In the genomic region with DNA sequence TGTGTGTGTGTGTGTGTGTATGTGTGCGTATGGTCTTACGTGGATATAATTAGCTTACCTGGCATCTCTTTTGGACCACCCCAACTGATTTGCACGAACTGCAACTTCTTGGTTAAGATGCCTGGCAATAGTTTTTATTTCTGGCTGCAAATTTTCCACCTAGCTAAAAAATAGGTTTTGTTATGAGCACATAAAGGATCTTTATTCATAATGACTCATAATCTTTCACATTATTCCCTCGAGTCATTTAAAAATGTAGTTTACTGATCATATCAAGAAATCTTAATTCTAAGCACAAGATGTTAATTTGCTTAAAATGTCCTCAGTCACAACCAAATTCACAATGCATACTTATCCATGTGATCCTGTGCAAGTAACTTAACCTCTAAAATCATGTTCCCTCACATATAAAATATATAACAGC, we compare ENCODE assay signal across 8 cellular contexts. TPM values are rescaled to one million over a fixed set of nuclear protein-coding genes. Genes with fewer than 3 reads are reported as not detected.
DNase-seq lines count a peak whose midpoint lies in the region; ATAC-seq and TF ChIP-seq lines count a peak whose summit lies in the region.

No MANE protein-coding gene starts in this region.

- H3K4me1 Mint-ChIP-seq in T-helper 2 cell treated with Interferon-gamma antibody and Interleukin-4, amounts not matched to agents 5 μg/mL and 100 μg/mL, for 36 hours (ENCODE audit: low read depth), result peaks cover 31% of the 10 kb centered on the region

- ATAC-seq in gastrocnemius medialis (no peak), HG03039 (IDR thresholded peaks at IDR 0.05; ENCODE audit: unreplicated experiment) (no peak)

- H3K27ac Mint-ChIP-seq in T-helper 2 cell treated with Interferon-gamma antibody and Interleukin-4, amounts not matched to agents 5 μg/mL and 100 μg/mL, for 36 hours, result peak overlapping the region; percentile 98

- H3K36me3 Mint-ChIP-seq in T-helper 2 cell treated with Interferon-gamma antibody and Interleukin-4, amounts not matched to agents 5 μg/mL and 100 μg/mL, for 36 hours (ENCODE audit: low read depth), result peaks cover 28% of the 10 kb centered on the region

- H3K36me3 ChIP-seq in fibroblast of lung (ENCODE audit: control insufficient read depth, insufficient read depth, low read length), result peaks cover 2% of the 10 kb centered on the region
- H3K36me3 ChIP-seq in gastrocnemius medialis, result peaks cover 0 to 17% of the 10 kb centered on the region in 2 donors

- H3K4me3 ChIP-seq in HFF-Myc (replicated peaks; ENCODE audit: low read depth, low read length) (peak overlapping the region; percentile 70), fibroblast of lung (replicated peaks in 1 of 4; ENCODE audit: control extremely low read depth in 1 of 4, insufficient read depth in 1 of 4, low read depth in 3 of 4, low read length in 4 of 4) (peak overlapping the region; percentile 82 to 93 (median 86)), gastrocnemius medialis (peak overlapping the region; percentile 80 to 92 (median 86))

- no peaks in the 10 kb centered on the region for H3K27me3 Mint-ChIP-seq in T-helper 2 cell treated with Interferon-gamma antibody and Interleukin-4, amounts not matched to agents 5 μg/mL and 100 μg/mL, for 36 hours (ENCODE audit: low read depth)

- DNase-seq in HFF-Myc (ENCODE audit: extremely low read depth, low read depth) (no peak), fibroblast of lung (ENCODE audit: low read depth in 2 of 2) (peak; percentile 18), gastrocnemius medialis (no peak), activated gamma-delta T cell treated with Interleukin-2 at 50 U/mL for 16 hours (no peak), SKM-1 (lab: John Stamatoyannopoulos, UW; ENCODE audit: unreplicated experiment) (no peak), NCI-H187 (lab: John Stamatoyannopoulos, UW) (no peak)
- peak; percentile 37 for DNase-seq in T-helper 2 cell treated with Interferon-gamma antibody and Interleukin-4, amounts not matched to agents 5 μg/mL and 100 μg/mL, for 36 hours (ENCODE audit: low spot score)

- intact Hi-C loops in gastrocnemius medialis (cut with DNase I; ENCODE audit: low total_unique reads), result no loop called here

- no peaks in the 10 kb centered on the region for H4K20me1 ChIP-seq in fibroblast of lung (ENCODE audit: control insufficient read depth, extremely low read depth, insufficient read depth, low read length)

- no peaks in the 10 kb centered on the region for H3K27me3 ChIP-seq in fibroblast of lung (ENCODE audit: control insufficient read depth, insufficient read depth, low read length)
- H3K27me3 ChIP-seq in gastrocnemius medialis, result no peaks in the 10 kb centered on the region

- peaks cover 8% of the 10 kb centered on the region for H3K79me2 ChIP-seq in fibroblast of lung (ENCODE audit: control insufficient read depth, insufficient read depth, low read length)

- TF ChIP-seq POLR2A in gastrocnemius medialis (IDR thresholded peaks at IDR 0.05), result no peak

- H3K4me3 Mint-ChIP-seq in T-helper 2 cell treated with Interferon-gamma antibody and Interleukin-4, amounts not matched to agents 5 μg/mL and 100 μg/mL, for 36 hours, result peak overlapping the region; percentile 95

- H3K4me1 ChIP-seq in fibroblast of lung (ENCODE audit: control insufficient read depth, extremely low read depth, insufficient read depth, low read length) (no peaks in the 10 kb centered on the region), gastrocnemius medialis (peaks cover 5 to 26% of the 10 kb centered on the region in 2 donors)

- TF ChIP-seq CTCF in HFF-Myc (IDR thresholded peaks at IDR 0.05; ENCODE audit: low read depth, low read length, missing control alignments) (no peak), fibroblast of lung (conservative IDR thresholded peaks at IDR 0.05 in 1 of 2, IDR thresholded peaks at IDR 0.05 in 1 of 2; ENCODE audit: low read depth in 1 of 2, low read length in 2 of 2) (no peak), gastrocnemius medialis (IDR thresholded peaks at IDR 0.05 in 4 of 5, conservative IDR thresholded peaks at IDR 0.05 in 1 of 5) (no peak)

- H3K27ac ChIP-seq in fibroblast of lung (ENCODE audit: insufficient read depth, low read length), result peak overlapping the region; percentile 91
- H3K27ac ChIP-seq in gastrocnemius medialis, result peak overlapping the region; percentile 88 to 94 (median 93)

- peak overlapping the region; percentile 88 for H3K9ac ChIP-seq in fibroblast of lung (ENCODE audit: insufficient read depth, low read length)

- H3K4me2 ChIP-seq in fibroblast of lung (ENCODE audit: extremely low read depth, insufficient read depth, low read length), result peak overlapping the region; percentile 85

- no peaks in the 10 kb centered on the region for H3K9me3 Mint-ChIP-seq in T-helper 2 cell treated with Interferon-gamma antibody and Interleukin-4, amounts not matched to agents 5 μg/mL and 100 μg/mL, for 36 hours

- H3K9me3 ChIP-seq in fibroblast of lung (ENCODE audit: control insufficient read depth, insufficient read depth, low read depth, low read length), result no peaks in the 10 kb centered on the region
- H3K9me3 ChIP-seq in gastrocnemius medialis, result no peaks in the 10 kb centered on the region

- in situ Hi-C loops in gastrocnemius medialis (cut with MboI; ENCODE audit: low sequenced_read_pairs in 4 of 4), result loop anchor here in 3 of 4 donors (5.0 to 25.0 kb wide), 3 partner anchors 184 to 1094 kb away; partner anchors contain the start of genes ANKRD17 (in 1 of the 3) and MTHFD2L (in 1 of the 3)

- peak overlapping the region; percentile 50 for H2AFZ ChIP-seq in fibroblast of lung (ENCODE audit: low read length)

RNA-seq across cellular contexts. Expression of gene COX18, which starts 1.5 kb away (rescaled TPM):
- total RNA-seq in fibroblast of lung (19.8 and 27.9 TPM in 2 replicates), gastrocnemius medialis (10 to 100 TPM in 3 of 4 donors, 1 to 10 TPM in 1; 7.4 to 15.0 (median 12.7) TPM)
- 15.8 and 16.9 TPM in 2 replicates for polyA plus RNA-seq in fibroblast of lung
- 9.5 and 10.9 TPM in 2 replicates for polyA plus RNA-seq in fibroblast of lung (2012)
- polyA minus RNA-seq in fibroblast of lung (ENCODE audit: low replicate concordance), result 7.3 and 13.9 TPM in 2 replicates

Comparison
In these comparisons a context has a peak if more than half of its experiments do, and no peak if none do; other contexts are left out.
1. DNase-seq: peak in T-helper 2 cell treated with Interferon-gamma antibody and Interleukin-4, amounts not matched to agents 5 μg/mL and 100 μg/mL, for 36 hours (single experiment) and fibroblast of lung (2 of 2); none in HFF-Myc (single experiment), gastrocnemius medialis (0 of 2), activated gamma-delta T cell treated with Interleukin-2 at 50 U/mL for 16 hours (single experiment), SKM-1 (single experiment) and NCI-H187 (0 of 2).
2. Peak in every context shown above with its lines, with median percentiles within 50 percentile points of each other: H3K4me3 ChIP-seq.